ENCODE assay signal across 22 cellular contexts in the genomic region with DNA sequence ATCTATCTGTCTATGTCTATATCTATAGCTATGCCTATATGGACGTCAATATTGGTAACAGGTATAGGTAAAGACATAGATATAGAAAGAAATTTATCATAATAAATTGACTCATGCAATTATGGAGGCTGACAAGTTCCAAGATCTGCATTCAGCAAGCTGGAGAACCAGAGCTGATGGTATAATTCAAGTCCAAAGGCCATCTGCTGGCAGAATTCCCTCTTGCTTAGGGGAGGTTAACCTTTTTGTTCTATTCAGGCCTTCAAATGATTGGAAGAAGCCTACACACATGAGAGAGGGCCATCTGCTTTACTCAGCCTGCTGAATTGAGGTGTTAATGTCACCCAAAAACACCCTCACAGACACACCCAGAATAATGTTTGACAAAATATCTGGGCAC. TPM values are rescaled to one million over a fixed set of nuclear protein-coding genes. Genes with fewer than 3 reads are reported as not detected.
DNase-seq lines count a peak whose midpoint lies in the region; ATAC-seq and TF ChIP-seq lines count a peak whose summit lies in the region.
"Had no signal": no experiment of that assay in that cellular context is flagged by ENCODE, and none has a peak within 500 bp of the region (broad histone marks: within the 10 kb centered on the region; RNA-seq: fewer than 3 reads in every experiment).

No MANE protein-coding gene starts in this region.

- TF ChIP-seq CTCF in GM12864 (IDR thresholded peaks at IDR 0.05; ENCODE audit: low read depth, low read length, missing control alignments) = peak; percentile 9

- in situ Hi-C loops in SK-MEL-5 (cut with HindIII; ENCODE audit: low pct_unique_long_range_greater_than_20kb, low sequenced_read_pairs) = no loop called here

- peak; percentile 83 for ATAC-seq in left colon
- no peak for ATAC-seq in GM21576 (IDR thresholded peaks at IDR 0.05; ENCODE audit: unreplicated experiment)
- ATAC-seq: activated CD4-positive, alpha-beta T cell treated with anti-CD3 and anti-CD28 coated beads for 36 hours; gastroesophageal sphincter; lower lobe of right lung; sciatic nerve had no signal

- H3K4me3 ChIP-seq in GM12864 (ENCODE audit: low read depth, low read length) = no peak overlapping the region
- H3K4me3 ChIP-seq: adrenal gland, gastroesophageal sphincter, lower lobe of right lung, SJCRH30, tibial nerve had no signal

- DNase-seq in COR-L47 (lab: John Stamatoyannopoulos, UW) (peak; percentile 63), GM12864 (ENCODE audit: low read depth) (no peak), SK-MEL-5 (ENCODE audit: low read depth, low spot score) (peak; percentile 38), left colon (no peak), cortex of kidney (lab: John Stamatoyannopoulos, UW) (no peak), NCI-H82 treated with DMSO at 0.1 percent for 48 hours (lab: John Stamatoyannopoulos, UW; ENCODE audit: unreplicated experiment) (no peak)
- DNase-seq: activated CD4-positive, alpha-beta T cell treated with anti-CD3 and anti-CD28 coated beads for 36 hours; activated CD8-positive, alpha-beta memory T cell treated with anti-CD3 and anti-CD28 coated beads for 24 hours; activated T-cell treated with anti-CD3 and anti-CD28 coated beads, Interleukin-2, amount 50 U/mL, for 1 hour; adrenal gland; CD4-positive, CD25-positive, alpha-beta regulatory T cell; hypothalamus; KG1; lower lobe of right lung; MV-4-11; NCI-H187; SJCRH30; stimulated activated CD8-positive, alpha-beta memory T cell treated with anti-CD3 and anti-CD28 coated beads, Interleukin-4, amount 100 ng/mL, for 48 hours had no signal

- intact Hi-C loops in left colon (cut with DNase I, micrococcal nuclease) = loop anchor here in 1 of 2 donors (10.0 kb wide), 1 partner anchor 297 kb away; no protein-coding TSS in a partner anchor

RNA-seq across cellular contexts. Expression of gene RASL11A, which starts 10.8 kb away (rescaled TPM):
- total RNA-seq in SK-MEL-5 (2014; rRNA removed; shearing (Covaris generic)) = 0.27 and 1.7 TPM in 2 replicates
- 1.3 and 2.5 TPM in 2 replicates for polyA plus RNA-seq in SK-MEL-5 (2015; cell fraction: cytosol; rRNA removed)
- polyA plus RNA-seq in SK-MEL-5 (2015; cell fraction: nucleus; rRNA removed) = 0.72 TPM in 1 of 2 replicates, not detected in the other
- 10 to 100 TPM; 35.4 to 67.5 TPM for total RNA-seq in left colon

RNA-seq across cellular contexts. Expression of gene RPL21, which starts 30.1 kb away (rescaled TPM):
- 1,344 and 1,559 TPM in 2 replicates for total RNA-seq in SK-MEL-5 (2014; rRNA removed; shearing (Covaris generic))
- polyA plus RNA-seq in SK-MEL-5 (2015; cell fraction: cytosol; rRNA removed) = 683 and 813 TPM in 2 replicates
- 270 and 305 TPM in 2 replicates for polyA plus RNA-seq in SK-MEL-5 (2015; cell fraction: nucleus; rRNA removed)
- 100 to 1,000 TPM; 685 to 745 TPM for total RNA-seq in left colon

Comparison
In these comparisons a context has a peak if more than half of its experiments do, and no peak if none do; other contexts are left out.
1. DNase-seq: peak in COR-L47 (single experiment) and SK-MEL-5 (single experiment); none in GM12864 (single experiment), left colon (0 of 2), cortex of kidney (single experiment) and NCI-H82 treated with DMSO at 0.1 percent for 48 hours (single experiment).
2. RNA of gene RASL11A, which starts 10.8 kb away (total RNA-seq): 35.4 to 67.5 TPM in left colon; 0.27 to 1.7 TPM in SK-MEL-5; every median in the first group is over 10 times any median in the second.